Comparison of ENCODE assay signal across 18 cellular contexts in genomic region chr6:101290346-101290745, GRCh38.
DNase-seq lines count a peak whose midpoint lies in the region; ATAC-seq, FAIRE-seq and TF ChIP-seq lines count a peak whose summit lies in the region.
"Had no signal": no experiment of that assay in that cellular context is flagged by ENCODE, and none has a peak within 500 bp of the region (broad histone marks: within the 10 kb centered on the region; RNA-seq: fewer than 3 reads in every experiment).

No MANE protein-coding gene starts in this region.

- H3K36me3 ChIP-seq in GM23248 (ENCODE audit: low read depth): no peaks in the 10 kb centered on the region
- H3K36me3 ChIP-seq in adipocyte (ENCODE audit: control insufficient read depth, insufficient read depth, low read length, severe bottlenecking): no peaks in the 10 kb centered on the region
- no peaks in the 10 kb centered on the region for H3K36me3 ChIP-seq in hepatocyte (replicated peaks; ENCODE audit: insufficient read depth, low read depth)
- H3K36me3 ChIP-seq: HAP-1, SJCRH30 had no signal

- no peak overlapping the region for H3K9ac ChIP-seq in GM23248
- H3K9ac ChIP-seq in adipocyte (ENCODE audit: low read length): no peak overlapping the region

- H3K4me1 Mint-ChIP-seq in activated naive CD8-positive, alpha-beta T cell treated with anti-CD3 and anti-CD28 coated beads, Interleukin-2, amount 50 U/mL, for 24 hours: no peaks in the 10 kb centered on the region

- peaks cover 13% of the 10 kb centered on the region for H3K9me3 Mint-ChIP-seq in activated naive CD8-positive, alpha-beta T cell treated with anti-CD3 and anti-CD28 coated beads, Interleukin-2, amount 50 U/mL, for 24 hours

- H3K9me3 ChIP-seq in GM23248 (ENCODE audit: low read depth) (no peaks in the 10 kb centered on the region), adipocyte (ENCODE audit: control insufficient read depth, low read length) (no peaks in the 10 kb centered on the region), hepatocyte (ENCODE audit: low read depth) (no peaks in the 10 kb centered on the region)
- H3K9me3 ChIP-seq: SJCRH30 had no signal

- no peaks in the 10 kb centered on the region for H3K27me3 ChIP-seq in GM23248 (replicated peaks; ENCODE audit: insufficient read depth)
- H3K27me3 ChIP-seq in adipocyte (replicated peaks; ENCODE audit: control insufficient read depth, insufficient read depth, low read length): no peaks in the 10 kb centered on the region
- no peaks in the 10 kb centered on the region for H3K27me3 ChIP-seq in hepatocyte
- H3K27me3 ChIP-seq: SJCRH30 had no signal

- H3K79me2 ChIP-seq in GM23248 (ENCODE audit: insufficient read depth) (no peaks in the 10 kb centered on the region), hepatocyte (no peaks in the 10 kb centered on the region)

- no peak overlapping the region for H3K4me2 ChIP-seq in GM23248 (ENCODE audit: unreplicated experiment)
- no peak overlapping the region for H3K4me2 ChIP-seq in hepatocyte

- H3K4me1 ChIP-seq in GM23248 (ENCODE audit: insufficient read depth) (no peaks in the 10 kb centered on the region), adipocyte (ENCODE audit: control insufficient read depth, insufficient read depth, low read length) (no peaks in the 10 kb centered on the region), hepatocyte (ENCODE audit: insufficient read depth) (no peaks in the 10 kb centered on the region)
- H3K4me1 ChIP-seq: SJCRH30 had no signal

- no peak for TF ChIP-seq POLR2A in H54 (IDR thresholded peaks at IDR 0.05; ENCODE audit: low read depth, low read length)

- no peaks in the 10 kb centered on the region for H3K27me3 Mint-ChIP-seq in activated naive CD8-positive, alpha-beta T cell treated with anti-CD3 and anti-CD28 coated beads, Interleukin-2, amount 50 U/mL, for 24 hours

- 35 to 38% methylated on average over 2 of the region's 2 CpGs for WGBS in GM23248 (ENCODE audit: low coverage in 1 of 2, low lambda C conversion rate in 2 of 2, missing lambda C conversion rate in 2 of 2), 2 experiments
- WGBS in hepatocyte (ENCODE audit: low lambda C conversion rate, missing lambda C conversion rate): 54% methylated on average over 2 of the region's 2 CpGs

- H2AFZ ChIP-seq in GM23248 (no peak overlapping the region), hepatocyte (no peak overlapping the region)

- H3K27ac Mint-ChIP-seq in activated naive CD8-positive, alpha-beta T cell treated with anti-CD3 and anti-CD28 coated beads, Interleukin-2, amount 50 U/mL, for 24 hours: no peak overlapping the region

- in situ Hi-C loops in GM23248 (cut with MboI): no loop called here

- H3K9me2 ChIP-seq in GM23248 (ENCODE audit: insufficient read depth) (no peaks in the 10 kb centered on the region), hepatocyte (replicated peaks; ENCODE audit: insufficient read depth) (no peaks in the 10 kb centered on the region)

- H3F3A ChIP-seq in GM23248 (ENCODE audit: insufficient read depth): no peaks in the 10 kb centered on the region

- no peak overlapping the region for H3K4me3 ChIP-seq in GM23248
- H3K4me3 ChIP-seq in adipocyte (ENCODE audit: low read length): no peak overlapping the region
- no peak overlapping the region for H3K4me3 ChIP-seq in fibroblast of villous mesenchyme (ENCODE audit: low read depth, low read length)
- no peak overlapping the region for H3K4me3 ChIP-seq in hepatocyte
- H3K4me3 ChIP-seq: HAP-1, SJCRH30 had no signal

- no peak for ATAC-seq in activated naive CD8-positive, alpha-beta T cell treated with anti-CD3 and anti-CD28 coated beads, Interleukin-2, amount 50 U/mL, for 24 hours

- H4K20me1 ChIP-seq in GM23248 (ENCODE audit: insufficient read depth) (no peaks in the 10 kb centered on the region), hepatocyte (ENCODE audit: insufficient read depth, poor library complexity, severe bottlenecking) (no peaks in the 10 kb centered on the region)

- H3K4me3 Mint-ChIP-seq in activated naive CD8-positive, alpha-beta T cell treated with anti-CD3 and anti-CD28 coated beads, Interleukin-2, amount 50 U/mL, for 24 hours: no peak overlapping the region

- DNase-seq in AG08395 (ENCODE audit: low spot score): peak; percentile 62
- peak; percentile 9 for DNase-seq in GM23248
- peak; percentile 4 for DNase-seq in adipocyte (ENCODE audit: low read depth)
- DNase-seq in fibroblast of villous mesenchyme (ENCODE audit: low read depth): peak; percentile 25
- no peak for DNase-seq in NCI-H510A (lab: John Stamatoyannopoulos, UW)
- DNase-seq in hepatocyte (ENCODE audit: low spot score): no peak
- no peak for DNase-seq in activated naive CD8-positive, alpha-beta T cell treated with anti-CD3 and anti-CD28 coated beads, Interleukin-2, amount 50 U/mL, for 24 hours
- no peak for DNase-seq in H54 (ENCODE audit: insufficient read length, low spot score)
- DNase-seq: 8988T, C1 segment of cervical spinal cord, DND-41, GF-D8, NCI-H187, NCI-H345, NCI-H69, SJCRH30 had no signal

- no peak overlapping the region for H3K27ac ChIP-seq in GM23248
- no peak overlapping the region for H3K27ac ChIP-seq in hepatocyte
- H3K27ac ChIP-seq: RWPE1, SJCRH30 had no signal

- no peak for FAIRE-seq in H54 (lab: Jason Lieb, UNC)

- H3K36me3 Mint-ChIP-seq in activated naive CD8-positive, alpha-beta T cell treated with anti-CD3 and anti-CD28 coated beads, Interleukin-2, amount 50 U/mL, for 24 hours (ENCODE audit: low read depth): no peaks in the 10 kb centered on the region

- TF ChIP-seq CTCF in fibroblast of villous mesenchyme (IDR thresholded peaks at IDR 0.05; ENCODE audit: insufficient read depth, low read depth, low read length) (no peak), hepatocyte (IDR thresholded peaks at IDR 0.05; ENCODE audit: poor library complexity) (no peak)

Comparison
In these comparisons a context has a peak if more than half of its experiments do, and no peak if none do; other contexts are left out.
1. DNase-seq: peak in AG08395 (single experiment), GM23248 (single experiment), adipocyte (single experiment) and fibroblast of villous mesenchyme (single experiment); none in NCI-H510A (single experiment), hepatocyte (single experiment), activated naive CD8-positive, alpha-beta T cell treated with anti-CD3 and anti-CD28 coated beads, Interleukin-2, amount 50 U/mL, for 24 hours (single experiment) and H54 (single experiment).